ENCODE assay signal across 1 cellular context in the genomic region with DNA sequence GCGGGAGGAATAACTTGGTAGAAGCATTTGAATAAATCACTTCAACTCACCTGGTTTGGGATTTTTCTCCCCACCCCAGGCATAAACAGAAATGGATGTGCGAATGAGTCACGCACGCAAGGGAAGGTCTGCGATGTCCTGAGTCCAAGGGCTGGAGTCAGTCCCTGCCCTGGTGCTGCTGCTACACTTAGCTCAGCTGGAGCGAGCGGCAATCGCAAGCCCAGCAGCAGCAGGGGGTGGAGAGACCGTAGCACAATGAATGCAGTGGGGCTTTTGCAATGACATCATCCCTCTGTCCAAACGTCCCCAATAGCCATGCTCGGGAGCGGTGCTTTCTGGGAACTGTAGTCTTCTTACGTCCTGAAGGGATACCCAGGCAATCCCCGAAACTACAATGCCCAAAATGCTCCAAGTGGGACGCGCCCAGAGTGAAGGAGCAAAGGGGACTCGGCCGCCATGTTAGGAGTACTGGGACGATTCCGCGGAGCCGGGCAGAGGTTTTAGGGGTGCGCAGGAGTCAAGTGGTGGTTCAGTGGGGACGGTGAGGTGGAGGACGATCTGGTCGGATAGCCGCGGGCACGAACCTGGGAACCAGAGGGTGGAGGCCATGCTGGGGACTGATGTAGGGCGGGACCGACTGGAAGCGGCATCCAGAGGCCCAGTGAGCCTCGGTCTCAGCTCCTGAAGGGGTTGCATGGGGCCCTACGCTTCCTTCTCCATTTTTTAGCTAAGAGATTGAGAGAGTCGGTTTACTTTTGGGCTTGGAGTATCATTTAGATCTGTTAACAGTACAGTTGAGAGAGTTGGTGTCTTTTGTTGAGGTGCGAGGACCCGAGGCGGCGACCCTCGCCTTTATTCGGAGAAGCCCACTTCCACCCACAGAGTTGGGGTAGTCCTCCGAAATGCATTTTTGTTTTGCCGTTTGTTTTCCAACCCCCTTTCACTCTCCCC.
TF ChIP-seq lines count a peak whose summit lies in the region.

A gene with protein sequence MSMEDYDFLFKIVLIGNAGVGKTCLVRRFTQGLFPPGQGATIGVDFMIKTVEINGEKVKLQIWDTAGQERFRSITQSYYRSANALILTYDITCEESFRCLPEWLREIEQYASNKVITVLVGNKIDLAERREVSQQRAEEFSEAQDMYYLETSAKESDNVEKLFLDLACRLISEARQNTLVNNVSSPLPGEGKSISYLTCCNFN (minus strand): TSS at position 257 of the 951 bp plus-strand sequence. CDS start 74,581 bp downstream, outside the sequence.

TF ChIP-seq in SK-N-SH, 30 proteins besides CTCF, POLR2A, EP300 and RAD21 (continued from another document):
- TF ChIP-seq, protein P1, sequence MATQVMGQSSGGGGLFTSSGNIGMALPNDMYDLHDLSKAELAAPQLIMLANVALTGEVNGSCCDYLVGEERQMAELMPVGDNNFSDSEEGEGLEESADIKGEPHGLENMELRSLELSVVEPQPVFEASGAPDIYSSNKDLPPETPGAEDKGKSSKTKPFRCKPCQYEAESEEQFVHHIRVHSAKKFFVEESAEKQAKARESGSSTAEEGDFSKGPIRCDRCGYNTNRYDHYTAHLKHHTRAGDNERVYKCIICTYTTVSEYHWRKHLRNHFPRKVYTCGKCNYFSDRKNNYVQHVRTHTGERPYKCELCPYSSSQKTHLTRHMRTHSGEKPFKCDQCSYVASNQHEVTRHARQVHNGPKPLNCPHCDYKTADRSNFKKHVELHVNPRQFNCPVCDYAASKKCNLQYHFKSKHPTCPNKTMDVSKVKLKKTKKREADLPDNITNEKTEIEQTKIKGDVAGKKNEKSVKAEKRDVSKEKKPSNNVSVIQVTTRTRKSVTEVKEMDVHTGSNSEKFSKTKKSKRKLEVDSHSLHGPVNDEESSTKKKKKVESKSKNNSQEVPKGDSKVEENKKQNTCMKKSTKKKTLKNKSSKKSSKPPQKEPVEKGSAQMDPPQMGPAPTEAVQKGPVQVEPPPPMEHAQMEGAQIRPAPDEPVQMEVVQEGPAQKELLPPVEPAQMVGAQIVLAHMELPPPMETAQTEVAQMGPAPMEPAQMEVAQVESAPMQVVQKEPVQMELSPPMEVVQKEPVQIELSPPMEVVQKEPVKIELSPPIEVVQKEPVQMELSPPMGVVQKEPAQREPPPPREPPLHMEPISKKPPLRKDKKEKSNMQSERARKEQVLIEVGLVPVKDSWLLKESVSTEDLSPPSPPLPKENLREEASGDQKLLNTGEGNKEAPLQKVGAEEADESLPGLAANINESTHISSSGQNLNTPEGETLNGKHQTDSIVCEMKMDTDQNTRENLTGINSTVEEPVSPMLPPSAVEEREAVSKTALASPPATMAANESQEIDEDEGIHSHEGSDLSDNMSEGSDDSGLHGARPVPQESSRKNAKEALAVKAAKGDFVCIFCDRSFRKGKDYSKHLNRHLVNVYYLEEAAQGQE (IDR thresholded peaks at IDR 0.05; ENCODE audit: low read depth, low read length), result 0 out of 2 replicates have a peak, but pooled peaks have one; percentile 18
- TF ChIP-seq YY1 (IDR thresholded peaks at IDR 0.05; ENCODE audit: low read depth) (peak; percentile 97), EZH2phosphoT487 (IDR thresholded peaks at IDR 0.05; ENCODE audit: borderline replicate concordance, low read depth) (no peak), MEF2A (IDR thresholded peaks at IDR 0.05; ENCODE audit: borderline replicate concordance, low read depth) (no peak), FOSL2 (IDR thresholded peaks at IDR 0.05; ENCODE audit: borderline replicate concordance, low read depth) (peak; percentile 72; the same call in 1 of the 2 replicates), POLR2AphosphoS5 (IDR thresholded peaks at IDR 0.05; ENCODE audit: low read depth, low read length) (peak; percentile 97), JUND (IDR thresholded peaks at IDR 0.05) (peak; percentile 59), TEAD4 (IDR thresholded peaks at IDR 0.05; ENCODE audit: borderline replicate concordance, insufficient read depth) (no peak), RXRA (IDR thresholded peaks at IDR 0.05; ENCODE audit: borderline replicate concordance, low read depth) (no peak), ELF1 (IDR thresholded peaks at IDR 0.05) (no peak), MXI1 (IDR thresholded peaks at IDR 0.05; ENCODE audit: low read depth, low read length) (peak; percentile 77), RFX5 (IDR thresholded peaks at IDR 0.05; ENCODE audit: low read length) (no peak), TCF12 (IDR thresholded peaks at IDR 0.05) (peak; percentile 45), GABPA (IDR thresholded peaks at IDR 0.05; ENCODE audit: low read depth) (no peak), CHD2 (IDR thresholded peaks at IDR 0.05; ENCODE audit: low read length, partially characterized antibody) (peak; percentile 76), RCOR1 (IDR thresholded peaks at IDR 0.05; ENCODE audit: low read length) (no peak), TAF1 (IDR thresholded peaks at IDR 0.05; ENCODE audit: borderline replicate concordance, low read depth, low read length) (peak; percentile 78), GATA2 (CRISPR knock-in tag; IDR thresholded peaks at IDR 0.05) (no peak; the same call in 1 of the 2 replicates), FOXJ3 (CRISPR knock-in tag; IDR thresholded peaks at IDR 0.05) (0 out of 2 replicates have a peak, but pooled peaks have one; percentile 73), NRF1 (IDR thresholded peaks at IDR 0.05; ENCODE audit: low read depth, low read length) (peak; percentile 74), NFIC (IDR thresholded peaks at IDR 0.05; ENCODE audit: borderline replicate concordance) (no peak)
- TF ChIP-seq, protein P2, sequence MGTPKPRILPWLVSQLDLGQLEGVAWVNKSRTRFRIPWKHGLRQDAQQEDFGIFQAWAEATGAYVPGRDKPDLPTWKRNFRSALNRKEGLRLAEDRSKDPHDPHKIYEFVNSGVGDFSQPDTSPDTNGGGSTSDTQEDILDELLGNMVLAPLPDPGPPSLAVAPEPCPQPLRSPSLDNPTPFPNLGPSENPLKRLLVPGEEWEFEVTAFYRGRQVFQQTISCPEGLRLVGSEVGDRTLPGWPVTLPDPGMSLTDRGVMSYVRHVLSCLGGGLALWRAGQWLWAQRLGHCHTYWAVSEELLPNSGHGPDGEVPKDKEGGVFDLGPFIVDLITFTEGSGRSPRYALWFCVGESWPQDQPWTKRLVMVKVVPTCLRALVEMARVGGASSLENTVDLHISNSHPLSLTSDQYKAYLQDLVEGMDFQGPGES (IDR thresholded peaks at IDR 0.05; ENCODE audit: low read depth, low read length), result no peak; the same call in 1 of the 2 replicates
- TF ChIP-seq, protein P3, sequence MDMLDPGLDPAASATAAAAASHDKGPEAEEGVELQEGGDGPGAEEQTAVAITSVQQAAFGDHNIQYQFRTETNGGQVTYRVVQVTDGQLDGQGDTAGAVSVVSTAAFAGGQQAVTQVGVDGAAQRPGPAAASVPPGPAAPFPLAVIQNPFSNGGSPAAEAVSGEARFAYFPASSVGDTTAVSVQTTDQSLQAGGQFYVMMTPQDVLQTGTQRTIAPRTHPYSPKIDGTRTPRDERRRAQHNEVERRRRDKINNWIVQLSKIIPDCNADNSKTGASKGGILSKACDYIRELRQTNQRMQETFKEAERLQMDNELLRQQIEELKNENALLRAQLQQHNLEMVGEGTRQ (IDR thresholded peaks at IDR 0.05; ENCODE audit: borderline replicate concordance, low read depth, low read length), result no peak
- TF ChIP-seq, protein P4, sequence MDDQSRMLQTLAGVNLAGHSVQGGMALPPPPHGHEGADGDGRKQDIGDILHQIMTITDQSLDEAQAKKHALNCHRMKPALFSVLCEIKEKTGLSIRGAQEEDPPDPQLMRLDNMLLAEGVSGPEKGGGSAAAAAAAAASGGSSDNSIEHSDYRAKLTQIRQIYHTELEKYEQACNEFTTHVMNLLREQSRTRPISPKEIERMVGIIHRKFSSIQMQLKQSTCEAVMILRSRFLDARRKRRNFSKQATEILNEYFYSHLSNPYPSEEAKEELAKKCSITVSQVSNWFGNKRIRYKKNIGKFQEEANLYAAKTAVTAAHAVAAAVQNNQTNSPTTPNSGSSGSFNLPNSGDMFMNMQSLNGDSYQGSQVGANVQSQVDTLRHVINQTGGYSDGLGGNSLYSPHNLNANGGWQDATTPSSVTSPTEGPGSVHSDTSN (IDR thresholded peaks at IDR 0.05), result peak; percentile 13; the same call in 1 of the 2 replicates
